ENCODE assay signal across 15 cellular contexts in the genomic region with DNA sequence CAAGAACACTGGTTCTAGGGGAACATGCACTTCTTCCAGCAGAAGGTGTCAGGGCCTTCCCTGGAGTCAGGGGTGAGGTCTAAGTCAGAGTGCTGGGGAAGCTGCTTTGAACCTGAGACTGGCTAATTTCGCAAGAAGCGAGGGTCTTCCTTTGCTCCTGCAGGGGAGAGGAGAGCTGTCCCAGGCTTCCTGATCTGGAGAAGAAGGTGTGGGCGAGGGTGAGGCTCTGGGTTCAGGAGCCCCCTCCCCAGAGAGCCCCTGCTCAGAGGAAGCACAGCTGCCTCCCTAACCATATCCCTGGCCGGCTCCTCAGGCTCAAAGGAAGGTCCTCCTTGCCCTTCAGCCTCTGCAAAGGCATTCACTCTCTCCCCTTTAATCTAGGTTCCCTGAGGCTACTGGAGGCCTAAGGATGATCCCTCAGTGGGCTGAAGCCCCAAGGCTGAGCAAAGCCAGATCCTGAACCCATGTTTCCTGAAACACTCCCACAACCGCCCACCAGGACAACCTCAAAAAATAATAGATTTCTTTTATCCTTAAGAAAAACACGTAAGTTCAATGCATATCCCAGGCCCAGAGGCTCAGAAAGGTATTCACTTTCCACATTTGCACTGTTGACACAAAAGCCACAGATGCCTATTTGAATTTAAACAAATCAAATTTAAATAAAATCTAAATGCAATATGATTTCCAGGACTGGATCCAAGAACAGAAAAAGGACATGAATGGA.
A peak's percentile ranks its signal among the peaks of the same experiment; 100 is the strongest.
DNase-seq lines count a peak whose midpoint lies in the region; TF ChIP-seq lines count a peak whose summit lies in the region.
"Had no signal": no experiment of that assay in that cellular context is flagged by ENCODE, and none has a peak within 500 bp of the region (broad histone marks: within the 10 kb centered on the region; RNA-seq: fewer than 3 reads in every experiment).

No MANE protein-coding gene starts in this region.

- H3K4me2 ChIP-seq in Loucy (ENCODE audit: low read depth, low read length, poor library complexity, severe bottlenecking), result peak overlapping the region; percentile 14
- H3K4me2 ChIP-seq in neuronal stem cell (ENCODE audit: insufficient read depth, low read length, poor library complexity, severe bottlenecking), result no peak overlapping the region
- H3K4me2 ChIP-seq: KMS-11 had no signal

- no CpG with 5 or more reads among the region's 6 CpGs for whole genome bisulfite sequencing in neuronal stem cell (ENCODE audit: extremely low coverage in 2 of 2, insufficient read length in 2 of 2, insufficient replicate concordance in 1 of 2), 2 donors

- no peaks in the 10 kb centered on the region for H3F3A ChIP-seq in Loucy (ENCODE audit: low read depth)

- H3K79me1 ChIP-seq in neuronal stem cell (ENCODE audit: low read depth, low read length), result no peaks in the 10 kb centered on the region

- no peak overlapping the region for H2BK120ac ChIP-seq in neuronal stem cell (ENCODE audit: low read depth, low read length)

- no peaks in the 10 kb centered on the region for H3K36me3 Mint-ChIP-seq in type B pancreatic cell

- H3K27ac Mint-ChIP-seq in type B pancreatic cell, result no peak overlapping the region

- H3K9me3 ChIP-seq in Loucy (ENCODE audit: insufficient read depth, low read depth, low read length) (no peaks in the 10 kb centered on the region), neuronal stem cell (replicated peaks in 1 of 2; ENCODE audit: control insufficient read depth in 2 of 2, insufficient read depth in 1 of 2, low read depth in 1 of 2, low read length in 2 of 2) (no peaks in the 10 kb centered on the region)

- H2BK5ac ChIP-seq in neuronal stem cell (ENCODE audit: low read length), result no peak overlapping the region

- CTCF ChIA-PET in RWPE1 (lab: Yijun Ruan, JAX), result interaction anchor here (0.8 kb wide), 2 partner anchors 250 to 592 kb away, joined by 3 read pairs; no protein-coding TSS in a partner anchor

- intact Hi-C loops in dorsolateral prefrontal cortex (cut with DNase I), result no loop called here

- H4K8ac ChIP-seq in neuronal stem cell (ENCODE audit: low read depth, low read length), result no peak overlapping the region

- H3K23ac ChIP-seq in neuronal stem cell (ENCODE audit: low read depth, low read length, poor library complexity), result no peak overlapping the region

- H2BK12ac ChIP-seq in neuronal stem cell (ENCODE audit: low read length), result no peak overlapping the region

- H2AK5ac ChIP-seq in neuronal stem cell (ENCODE audit: low read depth, low read length), result no peak overlapping the region

- H3K9me3 Mint-ChIP-seq in type B pancreatic cell, result no peaks in the 10 kb centered on the region

- H3K27me3 ChIP-seq in Loucy (ENCODE audit: insufficient read depth, low read length, poor library complexity, severe bottlenecking) (no peaks in the 10 kb centered on the region), dorsolateral prefrontal cortex (no peaks in the 10 kb centered on the region), neuronal stem cell (ENCODE audit: control insufficient read depth in 3 of 3, insufficient read depth in 3 of 3, low read depth in 1 of 3, low read length in 3 of 3) (no peaks in the 10 kb centered on the region)

- peak overlapping the region; percentile 9 for H3K18ac ChIP-seq in neuronal stem cell (ENCODE audit: low read length)

- H3K14ac ChIP-seq in neuronal stem cell (ENCODE audit: low read length), result no peak overlapping the region

- peaks cover 11% of the 10 kb centered on the region for H3K27me3 Mint-ChIP-seq in type B pancreatic cell

- H3K9ac ChIP-seq in Loucy (ENCODE audit: low read depth, low read length, poor library complexity, severe bottlenecking), result peak overlapping the region; percentile 4
- no peak overlapping the region for H3K9ac ChIP-seq in neuronal stem cell (ENCODE audit: low read depth, low read length, poor library complexity)
- H3K9ac ChIP-seq: KMS-11 had no signal

- H3K4me3 Mint-ChIP-seq in type B pancreatic cell, result no peak overlapping the region

- POLR2A ChIA-PET in RWPE1 (lab: Yijun Ruan, JAX; ENCODE audit: low non-redundant PET), result no interaction called here

- peaks cover 30% of the 10 kb centered on the region; the same call in 1 of the 2 replicates for H3K79me2 ChIP-seq in Loucy (ENCODE audit: insufficient read depth, low read length)

- H3K4ac ChIP-seq in neuronal stem cell (ENCODE audit: low read length), result no peak overlapping the region

- H3K4me3 ChIP-seq in Loucy (ENCODE audit: low read length, poor library complexity, severe bottlenecking) (peak overlapping the region; percentile 8), dorsolateral prefrontal cortex (no peak overlapping the region), neuronal stem cell (ENCODE audit: low read length in 2 of 2) (no peak overlapping the region), foreskin fibroblast (ENCODE audit: low read depth in 1 of 2, low read length in 2 of 2) (no peak overlapping the region)

- H3K4me1 Mint-ChIP-seq in type B pancreatic cell (ENCODE audit: unreplicated experiment), result peaks cover 21% of the 10 kb centered on the region

- peaks cover 25% of the 10 kb centered on the region; the same call in 1 of the 2 replicates for H3K36me3 ChIP-seq in Loucy (ENCODE audit: insufficient read depth, low read length)
- no peaks in the 10 kb centered on the region for H3K36me3 ChIP-seq in neuronal stem cell (replicated peaks in 1 of 2; ENCODE audit: control insufficient read depth in 2 of 2, insufficient read depth in 2 of 2, low read length in 2 of 2)

- H4K20me1 ChIP-seq in Loucy (ENCODE audit: insufficient read depth, low read length, poor library complexity, severe bottlenecking), result no peaks in the 10 kb centered on the region

- DNase-seq in dorsolateral prefrontal cortex, result no peak
- DNase-seq in neuronal stem cell (ENCODE audit: low spot score), result no peak
- DNase-seq in type B pancreatic cell (ENCODE audit: extremely low spot score, unreplicated experiment), result no peak
- no peak for DNase-seq in RWPE1 (ENCODE audit: low spot score)
- no peak for DNase-seq in foreskin fibroblast
- no peak for DNase-seq in GF-D8 (lab: John Stamatoyannopoulos, UW)
- DNase-seq: DND-41, NCI-H1436 treated with DMSO at 0.1 percent for 48 hours, NCI-H2029, NCI-H345, NCI-H69, SHP77 had no signal

- H2BK15ac ChIP-seq in neuronal stem cell (ENCODE audit: low read length), result no peak overlapping the region

- H4K91ac ChIP-seq in neuronal stem cell (ENCODE audit: low read depth, low read length, poor library complexity), result no peak overlapping the region

- no peak for TF ChIP-seq CTCF in Loucy (conservative IDR thresholded peaks at IDR 0.05; ENCODE audit: low read length)
- TF ChIP-seq CTCF in dorsolateral prefrontal cortex (IDR thresholded peaks at IDR 0.05 in 54 of 56, conservative IDR thresholded peaks at IDR 0.05 in 2 of 56; ENCODE audit: low read depth in 1 of 56, partially characterized antibody in 56 of 56), result peak in 3 of 56 donors; percentile 11 to 21 (median 14)
- TF ChIP-seq CTCF in type B pancreatic cell (conservative IDR thresholded peaks at IDR 0.05), result peak; percentile 57
- no peak for TF ChIP-seq CTCF in RWPE1 (conservative IDR thresholded peaks at IDR 0.05; ENCODE audit: low read depth)
- no peak for TF ChIP-seq CTCF in foreskin fibroblast (IDR thresholded peaks at IDR 0.05; ENCODE audit: low read depth, low read length)

- no peaks in the 10 kb centered on the region for H3K9me2 ChIP-seq in Loucy (replicated peaks; ENCODE audit: low read depth, low read length)

- H3K4me1 ChIP-seq in Loucy (ENCODE audit: insufficient read depth, low read length, poor library complexity, severe bottlenecking), result peaks cover 32% of the 10 kb centered on the region
- peaks cover 0 to 12% of the 10 kb centered on the region in 2 donors for H3K4me1 ChIP-seq in neuronal stem cell (ENCODE audit: control insufficient read depth in 2 of 2, insufficient read depth in 1 of 2, low read depth in 1 of 2, low read length in 2 of 2)

- H2AFZ ChIP-seq in Loucy (ENCODE audit: low read length) (no peak overlapping the region), neuronal stem cell (ENCODE audit: low read length) (no peak overlapping the region)

- peak overlapping the region in 35 of 59 donors; percentile 4 to 71 (median 47) for H3K27ac ChIP-seq in dorsolateral prefrontal cortex
- no peak overlapping the region for H3K27ac ChIP-seq in neuronal stem cell (replicated peaks; ENCODE audit: low read length)
- H3K27ac ChIP-seq in RWPE1, result no peak overlapping the region
- H3K27ac ChIP-seq: C4-2B, KMS-11 had no signal

Comparison
In these comparisons a context has a peak if more than half of its experiments do, and no peak if none do; other contexts are left out.
1. H3K27ac ChIP-seq: peak in dorsolateral prefrontal cortex (35 of 59); none in neuronal stem cell (single experiment) and RWPE1 (single experiment).